Comparison of ENCODE assay signal across 24 cellular contexts in the genomic region with DNA sequence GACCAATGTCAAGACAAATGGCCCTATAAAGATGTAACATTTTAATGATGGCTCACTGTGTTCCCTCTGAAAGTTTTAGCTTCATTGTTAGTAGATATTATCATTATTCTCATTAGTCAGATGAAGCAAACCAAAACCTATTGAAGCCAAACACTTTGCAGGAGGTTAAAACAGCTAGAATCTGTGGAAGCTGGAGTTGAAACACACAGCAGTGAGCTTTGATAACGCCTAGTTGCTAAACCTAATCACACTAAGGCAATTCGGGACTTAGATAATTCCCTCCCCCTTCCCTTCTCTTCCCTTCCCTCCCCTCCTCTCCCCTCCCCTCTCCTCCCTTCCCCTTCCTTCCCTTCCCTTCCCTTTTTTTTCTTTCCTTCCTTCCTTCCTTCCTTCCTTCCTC.
DNase-seq lines count a peak whose midpoint lies in the region; ATAC-seq, FAIRE-seq and TF ChIP-seq lines count a peak whose summit lies in the region.
"Had no signal": no experiment of that assay in that cellular context is flagged by ENCODE, and none has a peak within 500 bp of the region (broad histone marks: within the 10 kb centered on the region; RNA-seq: fewer than 3 reads in every experiment).

No MANE protein-coding gene starts in this region.

- intact Hi-C loops in HepG2 (cut with micrococcal nuclease; ENCODE audit: unreplicated experiment) = no loop called here
- intact Hi-C loops in right lobe of liver (cut with DNase I) = no loop called here

- TF ChIP-seq POLR2A in HepG2 (IDR thresholded peaks at IDR 0.05; ENCODE audit: insufficient read depth in 1 of 2, low read depth in 2 of 2, low read length in 2 of 2) (no peak), right lobe of liver (IDR thresholded peaks at IDR 0.05) (no peak)

- H4K20me1 ChIP-seq in HepG2 (ENCODE audit: insufficient read depth, low read length) = no peaks in the 10 kb centered on the region
- H4K20me1 ChIP-seq in hepatocyte (ENCODE audit: insufficient read depth, poor library complexity, severe bottlenecking) = no peaks in the 10 kb centered on the region
- H4K20me1 ChIP-seq: BLaER1 had no signal

- no peak for TF ChIP-seq RAD21 in HepG2 (CRISPR knock-in tag; IDR thresholded peaks at IDR 0.05)

- H3K23ac ChIP-seq in mesendoderm (ENCODE audit: low read length) = no peak overlapping the region

- WGBS in HepG2 (ENCODE audit: low lambda C conversion rate) = 0% methylated on average over 2 of the region's 2 CpGs
- 15% methylated on average over 2 of the region's 2 CpGs for WGBS in right lobe of liver (ENCODE audit: insufficient coverage, low coverage, low lambda C conversion rate, missing lambda C conversion rate)
- WGBS in mesendoderm (ENCODE audit: extremely low coverage, insufficient coverage, low lambda C conversion rate) = no CpG with 5 or more reads among the region's 2 CpGs
- WGBS in hepatocyte (ENCODE audit: low lambda C conversion rate, missing lambda C conversion rate) = 29% methylated on average over 2 of the region's 2 CpGs

- H3K79me2 ChIP-seq in HepG2 (ENCODE audit: insufficient read depth, low read length) = no peaks in the 10 kb centered on the region
- no peaks in the 10 kb centered on the region for H3K79me2 ChIP-seq in mesendoderm (ENCODE audit: control insufficient read depth, insufficient read depth, low read length)
- H3K79me2 ChIP-seq in hepatocyte = no peaks in the 10 kb centered on the region

- no peak overlapping the region for H2BK15ac ChIP-seq in mesendoderm (replicated peaks; ENCODE audit: low read depth)

- H3K4me1 ChIP-seq in HepG2 (ENCODE audit: insufficient read depth, low read length) (no peaks in the 10 kb centered on the region), right lobe of liver (peaks cover 0 to 2% (median 0%) of the 10 kb centered on the region in 4 donors), mesendoderm (ENCODE audit: control insufficient read depth, low read depth, low read length) (no peaks in the 10 kb centered on the region), hepatocyte (ENCODE audit: insufficient read depth) (no peaks in the 10 kb centered on the region)
- H3K4me1 ChIP-seq: BE2C had no signal

- H3K56ac ChIP-seq in mesendoderm (ENCODE audit: low read length) = no peak overlapping the region

- H3K9me2 ChIP-seq in hepatocyte (replicated peaks; ENCODE audit: insufficient read depth) = no peaks in the 10 kb centered on the region

- in situ Hi-C loops in HepG2 (cut with HindIII; ENCODE audit: extremely low pct_ligation_motif_present, low pct_unique_long_range_greater_than_20kb) = no loop called here

- H3K27me3 ChIP-seq in HepG2 (ENCODE audit: control insufficient read depth in 1 of 2, insufficient read depth in 2 of 2, low read length in 2 of 2) = no peaks in the 10 kb centered on the region
- no peaks in the 10 kb centered on the region for H3K27me3 ChIP-seq in right lobe of liver
- H3K27me3 ChIP-seq in mesendoderm (ENCODE audit: insufficient read depth, low read length, poor library complexity) = no peaks in the 10 kb centered on the region
- H3K27me3 ChIP-seq in hepatocyte = no peaks in the 10 kb centered on the region
- H3K27me3 ChIP-seq: BE2C, BLaER1 had no signal

- no peak overlapping the region for H4K5ac ChIP-seq in mesendoderm (ENCODE audit: low read length)

- H2BK5ac ChIP-seq in mesendoderm (ENCODE audit: low read length) = no peak overlapping the region

- H3K4ac ChIP-seq in mesendoderm (ENCODE audit: low read depth, low read length) = no peak overlapping the region

- H3K27ac ChIP-seq in HepG2 (ENCODE audit: extremely low read length, insufficient read depth, low read length) (no peak overlapping the region), right lobe of liver (no peak overlapping the region), VCaP (peak overlapping the region; percentile 68), mesendoderm (ENCODE audit: low read depth, low read length) (no peak overlapping the region), hepatocyte (no peak overlapping the region)
- H3K27ac ChIP-seq: BLaER1 had no signal

- TF ChIP-seq CTCF in HepG2 (CRISPR knock-in tag; IDR thresholded peaks at IDR 0.05) (no peak), right lobe of liver (IDR thresholded peaks at IDR 0.05) (no peak), VCaP (conservative IDR thresholded peaks at IDR 0.05) (no peak), hepatocyte (IDR thresholded peaks at IDR 0.05; ENCODE audit: poor library complexity) (no peak)

- H3K4me3 ChIP-seq in HepG2 (replicated peaks in 1 of 3; ENCODE audit: insufficient read depth in 1 of 3, low read depth in 2 of 3, low read length in 3 of 3) = no peak overlapping the region
- no peak overlapping the region for H3K4me3 ChIP-seq in right lobe of liver
- no peak overlapping the region for H3K4me3 ChIP-seq in mesendoderm (ENCODE audit: low read length)
- H3K4me3 ChIP-seq in hepatocyte = no peak overlapping the region
- H3K4me3 ChIP-seq: BLaER1 had no signal

- no peak overlapping the region for H4K8ac ChIP-seq in mesendoderm (ENCODE audit: low read depth, low read length)

- H3K36me3 ChIP-seq in HepG2 (replicated peaks in 1 of 2; ENCODE audit: control insufficient read depth in 1 of 2, insufficient read depth in 2 of 2, low read length in 2 of 2) = no peaks in the 10 kb centered on the region
- H3K36me3 ChIP-seq in right lobe of liver = no peaks in the 10 kb centered on the region
- no peaks in the 10 kb centered on the region for H3K36me3 ChIP-seq in mesendoderm (ENCODE audit: control insufficient read depth, insufficient read depth, low read length)
- H3K36me3 ChIP-seq in hepatocyte (replicated peaks; ENCODE audit: insufficient read depth, low read depth) = no peaks in the 10 kb centered on the region
- H3K36me3 ChIP-seq: BE2C, BLaER1 had no signal

- POLR2A ChIA-PET in HepG2 (lab: Yijun Ruan, JAX) = no interaction called here

- no peaks in the 10 kb centered on the region for H3K79me1 ChIP-seq in mesendoderm (ENCODE audit: low read length)

- no peak overlapping the region for H2AK5ac ChIP-seq in mesendoderm (ENCODE audit: low read length)

- CTCF ChIA-PET in HepG2 (lab: Yijun Ruan, JAX; ENCODE audit: low intra/inter-chr PET ratio, low total read pairs) = no interaction called here

- FAIRE-seq in HepG2 (lab: Jason Lieb, UNC) = no peak
- FAIRE-seq: A204.1, G401.6, GM12891, GM19239 had no signal

- H2AFZ ChIP-seq in HepG2 (ENCODE audit: low read length) (no peak overlapping the region), hepatocyte (no peak overlapping the region)

- no TSS peak for BruUV-seq in HepG2 (replicated peaks; lab: Mats Ljungman, UMichigan)

- no peak overlapping the region for H3K4me2 ChIP-seq in HepG2 (ENCODE audit: low read depth, low read length)
- no peak overlapping the region for H3K4me2 ChIP-seq in mesendoderm (ENCODE audit: low read length)
- H3K4me2 ChIP-seq in hepatocyte = no peak overlapping the region
- H3K4me2 ChIP-seq: BLaER1 had no signal

- H3K9ac ChIP-seq in HepG2 (ENCODE audit: insufficient read depth, low read depth, low read length) (no peak overlapping the region), mesendoderm (ENCODE audit: low read length) (no peak overlapping the region)
- H3K9ac ChIP-seq: BLaER1 had no signal

- no peak for ATAC-seq in HepG2
- no peak for ATAC-seq in right lobe of liver

- H2BK120ac ChIP-seq in mesendoderm (ENCODE audit: low read depth, low read length) = no peak overlapping the region

- TF ChIP-seq EP300 in HepG2 (IDR thresholded peaks at IDR 0.05; ENCODE audit: low read depth in 2 of 2, low read length in 2 of 2) = no peak
- no peak for TF ChIP-seq EP300 in HepG2 (CRISPR knock-in tag; IDR thresholded peaks at IDR 0.05; ENCODE audit: borderline replicate concordance)

- peaks cover 10% of the 10 kb centered on the region; the same call in 1 of the 2 replicates for H3K9me3 ChIP-seq in HepG2 (ENCODE audit: low read length)
- H3K9me3 ChIP-seq in right lobe of liver = no peaks in the 10 kb centered on the region
- H3K9me3 ChIP-seq in hepatocyte (ENCODE audit: low read depth) = no peaks in the 10 kb centered on the region
- H3K9me3 ChIP-seq: BE2C, BLaER1 had no signal

- DNase-seq in HepG2 (ENCODE audit: low spot score) (no peak), right lobe of liver (no peak), mesendoderm (peak; percentile 44), NCI-H510A treated with DMSO at 0.1 percent for 48 hours (lab: John Stamatoyannopoulos, UW) (no peak), hepatocyte (ENCODE audit: low spot score) (no peak)
- DNase-seq: 8988T; ACHN; BE2C; C1 segment of cervical spinal cord; CD4-positive, alpha-beta memory T cell; CD8-positive, alpha-beta memory T cell; COR-L47; DMS 273 treated with DMSO at 0.1 percent for 48 hours; DMS153; DMS53; DMS79; DND-41; GF-D8 had no signal

- no peak overlapping the region for H3K18ac ChIP-seq in mesendoderm (ENCODE audit: low read length)

TF ChIP-seq in HepG2, 621 proteins besides CTCF, POLR2A, EP300 and RAD21:
- TF ChIP-seq PCBP2 (optimal IDR thresholded peaks at IDR 0.05; ENCODE audit: low read depth, low read length, poor library complexity, severe bottlenecking) (peak; percentile 70), HNRNPK (IDR thresholded peaks at IDR 0.05; ENCODE audit: low read depth, low read length, poor library complexity, severe bottlenecking) (peak; percentile 90), KAT2B (IDR thresholded peaks at IDR 0.05; ENCODE audit: borderline replicate concordance, low read depth, low read length) (no peak), PCBP1 (IDR thresholded peaks at IDR 0.05; ENCODE audit: borderline replicate concordance, low read depth, low read length) (0 out of 2 replicates have a peak, but pooled peaks have one; percentile 39), ZNF605 (CRISPR knock-in tag; IDR thresholded peaks at IDR 0.05) (no peak)
